ENCODE assay signal across 27 cellular contexts in the genomic region with DNA sequence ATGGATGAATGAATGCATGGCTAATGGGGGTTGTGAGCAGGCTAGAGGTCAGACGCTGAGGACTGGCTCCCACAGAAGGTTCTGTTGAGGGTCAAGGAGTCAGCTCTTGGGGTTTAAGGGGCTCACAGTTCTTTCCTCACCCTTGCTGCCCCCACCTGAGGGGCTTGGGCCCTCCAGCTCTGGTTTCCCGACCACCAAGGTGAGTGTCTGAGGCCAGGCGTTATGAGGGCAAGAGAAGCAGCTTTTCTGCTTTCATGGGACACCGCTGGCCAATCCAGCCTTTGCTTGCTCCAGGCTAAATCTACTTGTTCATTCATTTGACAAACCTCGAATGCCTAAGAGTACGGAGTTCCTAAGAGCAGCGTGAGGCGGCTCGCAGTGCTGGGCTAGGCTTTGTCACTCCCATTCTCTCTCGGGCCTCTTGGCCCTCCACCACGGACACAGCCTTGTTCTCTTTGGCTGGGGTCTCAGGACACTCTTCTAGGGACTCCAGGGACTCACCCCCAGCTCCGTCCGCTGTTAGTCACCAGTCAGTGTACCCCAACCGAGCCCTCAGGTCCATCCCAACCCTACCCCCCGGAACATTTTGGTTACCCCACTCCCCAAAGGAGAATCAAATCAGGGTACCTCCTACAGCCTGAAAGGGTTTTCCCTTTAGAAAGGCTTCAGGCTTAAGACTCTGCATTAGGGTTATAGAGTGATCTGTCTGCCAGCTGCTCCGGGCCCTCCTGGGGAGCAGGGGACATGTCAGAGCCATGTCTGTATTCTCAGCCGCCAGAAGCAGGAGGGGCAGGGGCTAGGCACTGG.
A peak's percentile ranks its signal among the peaks of the same experiment; 100 is the strongest.
DNase-seq lines count a peak whose midpoint lies in the region; ATAC-seq and TF ChIP-seq lines count a peak whose summit lies in the region.
"Had no signal": no experiment of that assay in that cellular context is flagged by ENCODE, and none has a peak within 500 bp of the region (broad histone marks: within the 10 kb centered on the region; RNA-seq: fewer than 3 reads in every experiment).

No MANE protein-coding gene starts in this region.

- no peaks in the 10 kb centered on the region for H3K79me2 ChIP-seq in neural progenitor cell (ENCODE audit: low read depth)

- H3K4me3 Mint-ChIP-seq in activated CD8-positive, alpha-beta memory T cell treated with anti-CD3 and anti-CD28 coated beads, Interleukin-2, amount 10 ng/mL, durations not matched to agents 7 days and 5 days: no peak overlapping the region
- H3K4me3 Mint-ChIP-seq in neural progenitor cell: no peak overlapping the region
- H3K4me3 Mint-ChIP-seq: activated B cell treated with CpG ODN at 0.5 μM for 24 hours; activated naive CD8-positive, alpha-beta T cell treated with anti-CD3 and anti-CD28 coated beads, Interleukin-2, amount 10 ng/mL, durations not matched to agents 7 days and 5 days had no signal

- H4K20me1 ChIP-seq in neural progenitor cell (ENCODE audit: low read depth): no peaks in the 10 kb centered on the region
- H4K20me1 ChIP-seq: BLaER1 treated with 17β-estradiol and CSF1 and Interleukin-3, amounts not matched to agents 10 nM and 100 nM had no signal

- CTCF ChIA-PET in activated CD8-positive, alpha-beta memory T cell treated with anti-CD3 and anti-CD28 coated beads, Interleukin-2, amount 10 ng/mL, durations not matched to agents 7 days and 5 days (lab: Charles Lee): no interaction called here

- H3K27ac ChIP-seq in heart left ventricle (no peak overlapping the region), neural progenitor cell (no peak overlapping the region), SJCRH30 (no peak overlapping the region)
- H3K27ac ChIP-seq: BLaER1 treated with 17β-estradiol and CSF1 and Interleukin-3, amounts not matched to agents 10 nM and 100 nM; left lung; neutrophil; PC-9; prostate gland; skin epidermis; tibial artery had no signal

- H3K27me3 Mint-ChIP-seq in activated CD8-positive, alpha-beta memory T cell treated with anti-CD3 and anti-CD28 coated beads, Interleukin-2, amount 10 ng/mL, durations not matched to agents 7 days and 5 days: peaks cover 19% of the 10 kb centered on the region
- peaks cover 8% of the 10 kb centered on the region for H3K27me3 Mint-ChIP-seq in neural progenitor cell (ENCODE audit: insufficient read depth, low read depth)

- TF ChIP-seq CTCF in heart left ventricle (IDR thresholded peaks at IDR 0.05) (no peak), neural progenitor cell (IDR thresholded peaks at IDR 0.05) (no peak)

- no peaks in the 10 kb centered on the region for H3F3A ChIP-seq in neural progenitor cell (ENCODE audit: low read depth)

- no peak overlapping the region for H2AFZ ChIP-seq in neural progenitor cell (replicated peaks)
- H2AFZ ChIP-seq: PC-9 had no signal

- H3K36me3 ChIP-seq in heart left ventricle (no peaks in the 10 kb centered on the region), neural progenitor cell (no peaks in the 10 kb centered on the region), MG63 (no peaks in the 10 kb centered on the region), SJCRH30 (no peaks in the 10 kb centered on the region)
- H3K36me3 ChIP-seq: BLaER1 treated with 17β-estradiol and CSF1 and Interleukin-3, amounts not matched to agents 10 nM and 100 nM; left lung; neutrophil; prostate gland; tibial artery had no signal

- no peak overlapping the region for H3K4me2 ChIP-seq in neural progenitor cell
- H3K4me2 ChIP-seq: BLaER1 treated with 17β-estradiol and CSF1 and Interleukin-3, amounts not matched to agents 10 nM and 100 nM; PC-9 had no signal

- WGBS in heart left ventricle, 4 donors: 79 to 82% (median 81%) methylated on average over 16 to 17 of the region's 17 CpGs

- no peak overlapping the region for H3K27ac Mint-ChIP-seq in activated CD8-positive, alpha-beta memory T cell treated with anti-CD3 and anti-CD28 coated beads, Interleukin-2, amount 10 ng/mL, durations not matched to agents 7 days and 5 days
- H3K27ac Mint-ChIP-seq in neural progenitor cell: no peak overlapping the region
- H3K27ac Mint-ChIP-seq: activated B cell treated with CpG ODN at 0.5 μM for 24 hours; activated naive CD8-positive, alpha-beta T cell treated with anti-CD3 and anti-CD28 coated beads, Interleukin-2, amount 10 ng/mL, durations not matched to agents 7 days and 5 days; activated T-helper 2 cell treated with anti-CD3 and anti-CD28 coated beads, Interferon-gamma antibody, Interleukin-2, Interleukin-4, amounts not matched to agents 10 μg/mL and 5 μg/mL and 100 μg/mL, durations not matched to agents 14 hours and 24 hours and 36 hours had no signal

- DNase-seq in cardiac septum (ENCODE audit: low spot score) (peak; percentile 63), heart left ventricle (no peak), neural progenitor cell (ENCODE audit: low spot score) (peak; percentile 26), SW480 (ENCODE audit: low spot score) (no peak), MG63 (no peak), SJCRH30 (no peak)
- peak; percentile 38 for DNase-seq in activated CD8-positive, alpha-beta memory T cell treated with anti-CD3 and anti-CD28 coated beads, Interleukin-2, amount 10 ng/mL, durations not matched to agents 7 days and 5 days
- DNase-seq: activated B cell treated with CpG ODN at 0.5 μM for 24 hours; activated naive CD8-positive, alpha-beta T cell treated with anti-CD3 and anti-CD28 coated beads, Interleukin-2, amount 10 ng/mL, durations not matched to agents 7 days and 5 days; caudate nucleus; DMS79; GF-D8; hippocampal formation; mesendoderm; NCI-H2029 treated with DMSO at 0.1 percent for 48 hours; NCI-H446; PC-9; stimulated activated CD8-positive, alpha-beta memory T cell treated with anti-CD3 and anti-CD28 coated beads, Interleukin-4, amount 100 ng/mL, for 48 hours; tibial artery had no signal

- H3K36me3 Mint-ChIP-seq in activated CD8-positive, alpha-beta memory T cell treated with anti-CD3 and anti-CD28 coated beads, Interleukin-2, amount 10 ng/mL, durations not matched to agents 7 days and 5 days: no peaks in the 10 kb centered on the region
- no peaks in the 10 kb centered on the region for H3K36me3 Mint-ChIP-seq in neural progenitor cell
- H3K36me3 Mint-ChIP-seq: activated naive CD8-positive, alpha-beta T cell treated with anti-CD3 and anti-CD28 coated beads, Interleukin-2, amount 10 ng/mL, durations not matched to agents 7 days and 5 days had no signal

- H3K9me3 Mint-ChIP-seq in activated CD8-positive, alpha-beta memory T cell treated with anti-CD3 and anti-CD28 coated beads, Interleukin-2, amount 10 ng/mL, durations not matched to agents 7 days and 5 days (ENCODE audit: low read depth): no peaks in the 10 kb centered on the region
- H3K9me3 Mint-ChIP-seq in neural progenitor cell: no peaks in the 10 kb centered on the region
- H3K9me3 Mint-ChIP-seq: activated B cell treated with CpG ODN at 0.5 μM for 24 hours; activated naive CD8-positive, alpha-beta T cell treated with anti-CD3 and anti-CD28 coated beads, Interleukin-2, amount 10 ng/mL, durations not matched to agents 7 days and 5 days; activated T-helper 2 cell treated with anti-CD3 and anti-CD28 coated beads, Interferon-gamma antibody, Interleukin-2, Interleukin-4, amounts not matched to agents 10 μg/mL and 5 μg/mL and 100 μg/mL, durations not matched to agents 14 hours and 24 hours and 36 hours had no signal

- H3K9ac ChIP-seq in neural progenitor cell: no peak overlapping the region
- H3K9ac ChIP-seq: BLaER1 treated with 17β-estradiol and CSF1 and Interleukin-3, amounts not matched to agents 10 nM and 100 nM had no signal

- peaks cover 0 to 6% (median 0%) of the 10 kb centered on the region in 9 donors for H3K27me3 ChIP-seq in heart left ventricle
- H3K27me3 ChIP-seq in neural progenitor cell: no peaks in the 10 kb centered on the region
- H3K27me3 ChIP-seq in MG63: peaks cover 12% of the 10 kb centered on the region
- H3K27me3 ChIP-seq in SJCRH30: no peaks in the 10 kb centered on the region; the same call in 1 of the 2 replicates
- H3K27me3 ChIP-seq: BLaER1 treated with 17β-estradiol and CSF1 and Interleukin-3, amounts not matched to agents 10 nM and 100 nM had no signal

- no peak for ATAC-seq in heart left ventricle
- no peak for ATAC-seq in activated CD8-positive, alpha-beta memory T cell treated with anti-CD3 and anti-CD28 coated beads, Interleukin-2, amount 10 ng/mL, durations not matched to agents 7 days and 5 days
- ATAC-seq: K562, left lung, Right ventricle myocardium inferior had no signal

- H3K9me3 ChIP-seq in heart left ventricle (no peaks in the 10 kb centered on the region), neural progenitor cell (ENCODE audit: low read depth) (no peaks in the 10 kb centered on the region), MG63 (no peaks in the 10 kb centered on the region), SJCRH30 (replicated peaks) (no peaks in the 10 kb centered on the region)
- H3K9me3 ChIP-seq: BLaER1 treated with 17β-estradiol and CSF1 and Interleukin-3, amounts not matched to agents 10 nM and 100 nM; left lung; neutrophil; prostate gland; tibial artery had no signal

- no peak for TF ChIP-seq POLR2A in heart left ventricle (IDR thresholded peaks at IDR 0.05)

- H3K4me3 ChIP-seq in heart left ventricle (no peak overlapping the region), neural progenitor cell (no peak overlapping the region), MG63 (no peak overlapping the region), SJCRH30 (no peak overlapping the region)
- H3K4me3 ChIP-seq: BLaER1 treated with 17β-estradiol and CSF1 and Interleukin-3, amounts not matched to agents 10 nM and 100 nM; K562; left lung; PC-9; prostate gland; skin epidermis; tibial artery had no signal

- H3K4me1 ChIP-seq in heart left ventricle (no peaks in the 10 kb centered on the region), neural progenitor cell (peaks cover 3% of the 10 kb centered on the region), SJCRH30 (no peaks in the 10 kb centered on the region)
- H3K4me1 ChIP-seq: BLaER1 treated with 17β-estradiol and CSF1 and Interleukin-3, amounts not matched to agents 10 nM and 100 nM; left lung; prostate gland; tibial artery had no signal

- intact Hi-C loops in cardiac septum (cut with DNase I): no loop called here
- intact Hi-C loops in heart left ventricle (cut with DNase I): no loop called here

- no peaks in the 10 kb centered on the region for H3K4me1 Mint-ChIP-seq in activated CD8-positive, alpha-beta memory T cell treated with anti-CD3 and anti-CD28 coated beads, Interleukin-2, amount 10 ng/mL, durations not matched to agents 7 days and 5 days
- no peaks in the 10 kb centered on the region for H3K4me1 Mint-ChIP-seq in neural progenitor cell
- H3K4me1 Mint-ChIP-seq: activated B cell treated with CpG ODN at 0.5 μM for 24 hours; activated naive CD8-positive, alpha-beta T cell treated with anti-CD3 and anti-CD28 coated beads, Interleukin-2, amount 10 ng/mL, durations not matched to agents 7 days and 5 days had no signal

Comparison
In these comparisons a context has a peak if more than half of its experiments do, and no peak if none do; other contexts are left out.
1. DNase-seq: peak in cardiac septum (single experiment), activated CD8-positive, alpha-beta memory T cell treated with anti-CD3 and anti-CD28 coated beads, Interleukin-2, amount 10 ng/mL, durations not matched to agents 7 days and 5 days (single experiment) and neural progenitor cell (single experiment); none in heart left ventricle (0 of 5), SW480 (single experiment), MG63 (single experiment) and SJCRH30 (0 of 2).